ENCODE assay signal across 29 cellular contexts in the genomic region with DNA sequence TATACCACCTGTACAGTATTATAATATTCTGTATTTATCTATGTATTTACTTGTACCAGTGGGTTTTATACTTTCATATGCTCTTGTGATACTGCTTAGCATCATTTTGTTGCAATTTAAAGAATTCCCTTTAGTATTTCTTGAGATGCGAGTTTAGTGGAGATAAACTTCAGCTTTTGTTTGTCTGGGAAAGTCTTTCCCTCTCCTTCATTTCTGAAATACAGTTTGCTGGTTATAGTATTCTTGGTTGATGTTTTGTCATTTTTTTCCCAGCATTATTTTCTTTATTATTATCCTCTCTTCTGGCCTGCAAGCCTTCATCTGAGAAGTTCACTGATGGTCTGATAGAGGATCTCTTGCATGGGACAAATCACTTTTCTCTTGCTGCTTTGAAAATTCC.
"Had no signal": no experiment of that assay in that cellular context is flagged by ENCODE, and none has a peak within 500 bp of the region (broad histone marks: within the 10 kb centered on the region; RNA-seq: fewer than 3 reads in every experiment).

No MANE protein-coding gene starts in this region.

- H3K36me3 ChIP-seq: adrenal gland, ascending aorta, brain microvascular endothelial cell, cardiac muscle cell had no signal

- H3K27ac ChIP-seq: adrenal gland, ascending aorta, body of pancreas, brain microvascular endothelial cell, cardiac muscle cell had no signal

- H3K4me1 ChIP-seq: adrenal gland, ascending aorta, body of pancreas had no signal

- H3K27me3 ChIP-seq: adrenal gland, ascending aorta, body of pancreas, brain microvascular endothelial cell, cardiac muscle cell had no signal

- DNase-seq: activated effector memory CD4-positive, alpha-beta T cell treated with anti-CD3 and anti-CD28 coated beads, Interleukin-2, amount 50 U/mL, for 16 hours; activated effector memory CD4-positive, alpha-beta T cell treated with Interleukin-2 at 50 U/mL for 16 hours; activated gamma-delta T cell; activated gamma-delta T cell treated with Interleukin-2 at 50 U/mL for 16 hours; activated naive CD4-positive, alpha-beta T cell; activated naive CD4-positive, alpha-beta T cell treated with anti-CD3 and anti-CD28 coated beads for 36 hours; activated naive CD4-positive, alpha-beta T cell treated with anti-CD3 and anti-CD28 coated beads, Interleukin-2, amount 10 ng/mL, durations not matched to agents 7 days and 5 days; activated naive CD4-positive, alpha-beta T cell treated with anti-CD3 and anti-CD28 coated beads, Interleukin-2, amount 50 U/mL, for 16 hours; activated naive CD4-positive, alpha-beta T cell treated with Interleukin-2 at 50 U/mL for 16 hours; activated naive CD8-positive, alpha-beta T cell treated with anti-CD3 and anti-CD28 coated beads for 36 hours; activated naive CD8-positive, alpha-beta T cell treated with anti-CD3 and anti-CD28 coated beads, Interleukin-2, amount 10 ng/mL, durations not matched to agents 7 days and 5 days; activated naive CD8-positive, alpha-beta T cell treated with anti-CD3 and anti-CD28 coated beads, Interleukin-2, amount 50 U/mL, for 24 hours; activated T-cell treated with anti-CD3 and anti-CD28 coated beads, Interleukin-2, amount 50 U/mL, for 1 hour; activated T-cell treated with anti-CD3 and anti-CD28 coated beads, Interleukin-2, amount 50 U/mL, for 24 hours; activated T-cell treated with anti-CD3 and anti-CD28 coated beads, Interleukin-2, amount 50 U/mL, for 4 hours; activated T-cell treated with anti-CD3 and anti-CD28 coated beads, Interleukin-2, amount 50 U/mL, for 48 hours; activated T-cell treated with anti-CD3 and anti-CD28 coated beads, Interleukin-2, amount 50 U/mL, for 72 hours; adrenal gland; amniotic stem cell; amygdala; anterior cingulate cortex; aorta; body of pancreas; brain microvascular endothelial cell; caudate nucleus; central memory CD4-positive, alpha-beta T cell; cerebellar nuclear complex had no signal

- H3K4me3 ChIP-seq: adrenal gland, ascending aorta, body of pancreas, cardiac muscle cell had no signal
